Comparison of ENCODE assay signal across 1 cellular context in the genomic region with DNA sequence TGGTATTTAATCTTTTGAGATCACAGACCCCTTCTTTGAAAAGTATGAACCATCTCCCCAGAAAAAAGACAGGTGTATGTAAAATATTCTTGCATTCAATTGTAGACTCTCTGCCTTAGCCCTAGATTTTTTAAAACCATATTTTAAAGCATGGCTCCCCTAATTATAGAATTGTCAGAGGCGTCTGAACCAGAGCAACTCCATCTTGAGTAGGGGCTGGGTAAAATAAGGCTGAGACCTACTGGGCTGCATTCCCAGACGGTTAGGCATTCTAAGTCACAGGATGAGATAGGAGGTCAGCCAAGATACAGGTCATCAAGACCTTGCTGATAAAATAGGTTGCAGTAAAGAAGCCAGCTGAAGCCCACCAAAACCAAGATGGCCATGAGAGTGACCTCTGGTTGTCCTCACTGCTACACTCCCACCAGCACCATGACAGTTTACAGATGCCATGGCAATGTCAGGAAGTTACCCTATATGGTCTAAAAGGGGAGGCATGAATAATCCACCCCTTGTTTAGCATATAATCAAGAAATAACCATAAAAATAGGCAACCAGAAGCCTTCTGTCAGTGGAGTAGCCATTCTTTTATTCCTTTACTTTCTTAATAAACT. TPM values are rescaled to one million over a fixed set of nuclear protein-coding genes. Genes with fewer than 3 reads are reported as not detected.
"Had no signal": no experiment of that assay in that cellular context is flagged by ENCODE, and none has a peak within 500 bp of the region (broad histone marks: within the 10 kb centered on the region; RNA-seq: fewer than 3 reads in every experiment).

No MANE protein-coding gene starts in this region.

RNA-seq across cellular contexts. Expression of a gene that starts 17.9 kb away (rescaled TPM):
- total RNA-seq: activated B cell treated with CpG ODN at 0.5 μM for 24 hours had no signal
